In genomic region chr14:57319636-57320035, GRCh38 we compare ENCODE assay signal across 22 cellular contexts.
"Had no signal": no experiment of that assay in that cellular context is flagged by ENCODE, and none has a peak within 500 bp of the region (broad histone marks: within the 10 kb centered on the region; RNA-seq: fewer than 3 reads in every experiment).

No MANE protein-coding gene starts in this region.

- H3K9me3 ChIP-seq: left lung, psoas muscle, sigmoid colon, spleen, suprapubic skin, transverse colon, upper lobe of right lung, vagina had no signal

- DNase-seq: cortex of kidney; effector memory CD8-positive, alpha-beta T cell; left cardiac atrium; left lung; mesenchymal stem cell; midbrain; naive thymus-derived CD8-positive, alpha-beta T cell; nephron progenitor cell; nucleus accumbens; psoas muscle; right cardiac atrium; sigmoid colon; spleen; stimulated activated CD4-positive, alpha-beta T cell treated with anti-CD3 and anti-CD28 coated beads, Interleukin-2, amount 100 ng/mL, for 48 hours; stimulated activated naive CD4-positive, alpha-beta T cell; stimulated activated naive CD8-positive, alpha-beta T cell treated with anti-CD3 and anti-CD28 coated beads, Interleukin-15, amount 100 ng/mL, for 72 hours; transverse colon; upper lobe of right lung had no signal

- H3K9me3 Mint-ChIP-seq: effector memory CD8-positive, alpha-beta T cell; nephron progenitor cell had no signal

- H3K27me3 ChIP-seq: sigmoid colon, upper lobe of right lung, vagina had no signal

- H3K36me3 Mint-ChIP-seq: naive thymus-derived CD8-positive, alpha-beta T cell had no signal

- H3K4me1 Mint-ChIP-seq: nephron progenitor cell had no signal

- H3K36me3 ChIP-seq: left lung, sigmoid colon, spleen, suprapubic skin, transverse colon, upper lobe of right lung, vagina had no signal

- H3K27ac Mint-ChIP-seq: effector memory CD8-positive, alpha-beta T cell; naive thymus-derived CD8-positive, alpha-beta T cell; nephron progenitor cell; stimulated activated naive CD8-positive, alpha-beta T cell treated with anti-CD3 and anti-CD28 coated beads, Interleukin-15, amount 100 ng/mL, for 72 hours had no signal

- H3K4me1 ChIP-seq: left lung, psoas muscle, sigmoid colon, spleen, suprapubic skin, transverse colon, upper lobe of right lung, vagina had no signal

- H3K4me3 ChIP-seq: left lung, psoas muscle, sigmoid colon, skin epidermis, spleen, suprapubic skin, transverse colon, upper lobe of right lung, vagina had no signal

- H3K27ac ChIP-seq: left lung, psoas muscle, sigmoid colon, skin epidermis, spleen, suprapubic skin, transverse colon, upper lobe of right lung, vagina had no signal

- H3K4me3 Mint-ChIP-seq: effector memory CD8-positive, alpha-beta T cell; naive thymus-derived CD8-positive, alpha-beta T cell; nephron progenitor cell; stimulated activated naive CD8-positive, alpha-beta T cell treated with anti-CD3 and anti-CD28 coated beads, Interleukin-15, amount 100 ng/mL, for 72 hours had no signal

- FAIRE-seq: frontal cortex had no signal
